ENCODE assay signal across 9 cellular contexts in the genomic region with DNA sequence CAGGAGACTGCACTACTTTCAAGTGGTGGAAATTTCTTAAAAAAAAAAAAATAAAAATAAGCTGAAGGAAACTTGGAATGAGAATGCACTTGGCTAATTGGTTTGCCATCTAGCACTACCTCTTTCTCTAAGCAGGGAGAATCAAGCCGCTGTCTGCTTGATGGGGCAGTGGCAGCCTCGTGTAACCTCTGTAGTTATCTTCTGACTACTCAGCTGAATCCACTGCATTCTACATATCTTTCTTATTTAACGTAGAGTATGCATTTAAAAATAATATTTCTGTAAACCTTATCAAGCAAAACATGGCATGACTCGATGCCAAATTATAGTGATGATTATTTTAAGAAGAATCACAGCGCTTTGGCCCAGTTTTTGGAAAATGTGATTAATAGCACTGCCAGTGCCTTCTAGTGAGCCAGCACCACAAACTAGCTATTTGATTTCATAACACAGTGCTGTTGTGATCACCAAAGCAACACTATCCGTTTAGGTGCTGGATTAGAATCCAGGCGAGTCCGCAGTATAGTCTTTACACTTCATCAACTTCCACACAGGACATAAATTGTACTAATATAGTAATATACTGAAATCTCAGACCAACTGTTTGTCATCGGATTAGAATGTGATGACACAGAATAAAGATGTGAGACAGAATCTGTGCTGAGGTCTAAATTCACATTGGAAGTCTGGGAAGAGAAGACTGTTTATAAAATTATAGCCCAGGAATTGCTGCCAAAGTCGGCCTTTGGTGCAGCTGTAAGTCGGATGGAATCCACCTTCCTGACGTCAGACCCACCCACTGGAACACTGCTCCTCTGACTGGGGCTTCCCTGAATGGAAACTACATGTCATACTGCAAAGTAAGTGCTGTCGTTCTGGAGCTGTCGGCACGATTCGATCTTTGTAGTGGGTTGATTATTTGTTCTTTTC.
DNase-seq lines count a peak whose midpoint lies in the region; ATAC-seq and TF ChIP-seq lines count a peak whose summit lies in the region.
"Had no signal": no experiment of that assay in that cellular context is flagged by ENCODE, and none has a peak within 500 bp of the region (broad histone marks: within the 10 kb centered on the region; RNA-seq: fewer than 3 reads in every experiment).

No MANE protein-coding gene starts in this region.

- no peaks in the 10 kb centered on the region for H3K27me3 ChIP-seq in tibial artery

- H3K4me1 ChIP-seq in tibial artery: peaks cover 0 to 22% (median 6%) of the 10 kb centered on the region in 4 donors

- intact Hi-C loops in tibial artery (cut with DNase I; ENCODE audit: low total_unique reads): no loop called here

- no peaks in the 10 kb centered on the region for H3K36me3 ChIP-seq in tibial artery

- H3K27ac Mint-ChIP-seq in chondrocyte (ENCODE audit: unreplicated experiment): peak overlapping the region; percentile 91

- H3K9me3 ChIP-seq in tibial artery: no peaks in the 10 kb centered on the region

- DNase-seq in LHCN-M2 (ENCODE audit: low read depth): peak; percentile 90
- no peak for DNase-seq in chondrocyte (ENCODE audit: low spot score)
- DNase-seq in left lobe of liver (ENCODE audit: low spot score): no peak
- peak; percentile 79 to 91 for DNase-seq in tibial artery
- DNase-seq in activated CD4-positive, CD25-positive, alpha-beta regulatory T cell treated with anti-CD3 and anti-CD28 coated beads, Interleukin-2, amount 50 U/mL, for 72 hours: no peak
- no peak for DNase-seq in COR-L47 (lab: John Stamatoyannopoulos, UW)
- DNase-seq: NCI-H2227 treated with DMSO at 0.1 percent for 48 hours had no signal

- H3K4me1 Mint-ChIP-seq in chondrocyte (ENCODE audit: low read depth): peaks cover 36% of the 10 kb centered on the region

- H3K36me3 Mint-ChIP-seq in chondrocyte (ENCODE audit: low read depth): no peaks in the 10 kb centered on the region

- peak; percentile 19 for ATAC-seq in left lobe of liver
- no peak for ATAC-seq in HG03432 (IDR thresholded peaks at IDR 0.05; ENCODE audit: unreplicated experiment)
- no peak for ATAC-seq in GM19467 (IDR thresholded peaks at IDR 0.05; ENCODE audit: unreplicated experiment)

- H3K9me3 Mint-ChIP-seq in chondrocyte (ENCODE audit: low read depth): peaks cover 3% of the 10 kb centered on the region

- peak overlapping the region; percentile 6 for H3K4me3 Mint-ChIP-seq in chondrocyte (ENCODE audit: unreplicated experiment)

- no peaks in the 10 kb centered on the region for H3K27me3 Mint-ChIP-seq in chondrocyte (ENCODE audit: low read depth)

- peak overlapping the region; percentile 25 to 26 for H3K4me3 ChIP-seq in tibial artery

- TF ChIP-seq CTCF in chondrocyte (IDR thresholded peaks at IDR 0.05) (no peak), tibial artery (IDR thresholded peaks at IDR 0.05) (no peak)

- H3K27ac ChIP-seq in tibial artery: peak overlapping the region; percentile 71 to 80

Comparison
In these comparisons a context has a peak if more than half of its experiments do, and no peak if none do; other contexts are left out.
1. DNase-seq: peak in LHCN-M2 (single experiment) and tibial artery (2 of 2); none in chondrocyte (single experiment), left lobe of liver (single experiment), activated CD4-positive, CD25-positive, alpha-beta regulatory T cell treated with anti-CD3 and anti-CD28 coated beads, Interleukin-2, amount 50 U/mL, for 72 hours (single experiment) and COR-L47 (single experiment).